Comparison of ENCODE assay signal across 7 cellular contexts in the genomic region with DNA sequence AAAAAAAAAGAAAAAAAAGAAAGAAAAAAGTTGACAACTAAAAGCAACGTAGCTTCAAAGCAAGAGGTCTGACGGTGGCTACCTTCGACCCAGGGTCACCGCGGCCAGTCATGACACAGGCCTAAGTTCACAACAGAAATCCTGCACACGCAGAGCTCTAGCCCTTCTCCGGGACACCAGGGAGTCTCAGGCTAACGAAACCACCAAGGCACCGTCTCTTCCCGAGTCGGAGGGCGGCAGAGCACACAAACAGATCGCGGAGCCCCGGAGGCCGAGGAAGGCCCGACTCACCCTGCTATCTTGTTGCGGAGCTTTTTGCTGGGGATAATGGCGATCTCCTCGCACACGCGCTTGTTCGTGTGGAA. TPM values are rescaled to one million over a fixed set of nuclear protein-coding genes. Genes with fewer than 3 reads are reported as not detected.
DNase-seq lines count a peak whose midpoint lies in the region; ATAC-seq and TF ChIP-seq lines count a peak whose summit lies in the region.

No MANE protein-coding gene starts in this region.

- DNase-seq in GM23338 (ENCODE audit: low spot score): no peak
- DNase-seq in foreskin fibroblast: no peak
- DNase-seq in pons (ENCODE audit: low spot score): peak; percentile 13
- no peak for DNase-seq in HUDEP-2 (lab: John Stamatoyannopoulos, UW; ENCODE audit: unreplicated experiment in 76 of 76)
- DNase-seq in stimulated activated naive CD4-positive, alpha-beta T cell treated with Interleukin-2 at 50 U/mL for 16 hours (lab: John Stamatoyannopoulos, UW): no peak
- no peak for DNase-seq in SK-N-DZ (ENCODE audit: low spot score)

- H4K20me1 ChIP-seq in GM23338 (replicated peaks; ENCODE audit: insufficient read depth) (peaks cover 40% of the 10 kb centered on the region), SU-DHL-6 (ENCODE audit: low read depth, low read length) (peaks cover 13% of the 10 kb centered on the region; the same call in 1 of the 2 replicates)

- H3K9ac ChIP-seq in SU-DHL-6 (ENCODE audit: low read length): peak overlapping the region; percentile 100

- H3K27me3 ChIP-seq in GM23338 (ENCODE audit: insufficient read depth) (no peaks in the 10 kb centered on the region), SU-DHL-6 (ENCODE audit: low read length) (no peaks in the 10 kb centered on the region)

- H3K9me3 ChIP-seq in SU-DHL-6 (ENCODE audit: insufficient read depth, low read length): no peaks in the 10 kb centered on the region

- H3K9me3 Mint-ChIP-seq in GM23338: peaks cover 6% of the 10 kb centered on the region; the same call in 2 of the 3 replicates

- H3F3A ChIP-seq in GM23338 (replicated peaks; ENCODE audit: low read depth) (peaks cover 50% of the 10 kb centered on the region), SU-DHL-6 (ENCODE audit: insufficient read depth) (peaks cover 48% of the 10 kb centered on the region)

- H2AFZ ChIP-seq in GM23338 (peak overlapping the region; percentile 18; the same call in 1 of the 2 replicates), SU-DHL-6 (ENCODE audit: low read depth, low read length, severe bottlenecking) (no peak overlapping the region)

- H3K27ac ChIP-seq in GM23338 (ENCODE audit: low read depth) (peak overlapping the region; percentile 93), SU-DHL-6 (ENCODE audit: low read depth, low read length) (peak overlapping the region; percentile 86)

- H3K4me1 Mint-ChIP-seq in GM23338: peaks cover 35% of the 10 kb centered on the region

- peaks cover 44% of the 10 kb centered on the region for H3K36me3 ChIP-seq in GM23338 (ENCODE audit: insufficient read depth)
- H3K36me3 ChIP-seq in SU-DHL-6 (ENCODE audit: low read length): peaks cover 34% of the 10 kb centered on the region

- H3K27ac Mint-ChIP-seq in GM23338: peak overlapping the region; percentile 99

- H3K9me2 ChIP-seq in GM23338 (ENCODE audit: insufficient read depth) (no peaks in the 10 kb centered on the region), SU-DHL-6 (replicated peaks; ENCODE audit: insufficient read depth, low read length) (no peaks in the 10 kb centered on the region)

- H3K36me3 Mint-ChIP-seq in GM23338 (ENCODE audit: low read depth): peaks cover 61% of the 10 kb centered on the region

- H3K27me3 Mint-ChIP-seq in GM23338 (ENCODE audit: insufficient read depth, low read depth, poor library complexity): peaks cover 35% of the 10 kb centered on the region

- TF ChIP-seq CTCF in GM23338 (conservative IDR thresholded peaks at IDR 0.05; ENCODE audit: low read depth in 2 of 2) (no peak), SU-DHL-6 (IDR thresholded peaks at IDR 0.05; ENCODE audit: insufficient read depth, low read length, poor library complexity, severe bottlenecking) (no peak), foreskin fibroblast (IDR thresholded peaks at IDR 0.05; ENCODE audit: low read depth, low read length) (no peak)

- H3K79me2 ChIP-seq in GM23338 (replicated peaks; ENCODE audit: insufficient read depth) (peaks cover 37% of the 10 kb centered on the region), SU-DHL-6 (ENCODE audit: insufficient read depth, low read length) (peaks cover 27% of the 10 kb centered on the region)

- H3K4me1 ChIP-seq in GM23338 (ENCODE audit: insufficient read depth): peaks cover 37% of the 10 kb centered on the region

- H3K4me2 ChIP-seq in GM23338: peak overlapping the region; percentile 98
- H3K4me2 ChIP-seq in SU-DHL-6 (ENCODE audit: low read depth, low read length, poor library complexity, severe bottlenecking): peak overlapping the region; percentile 82

- H3K4me3 ChIP-seq in GM23338 (peak overlapping the region; percentile 100), SU-DHL-6 (ENCODE audit: insufficient read depth, low read length, poor library complexity, severe bottlenecking) (peak overlapping the region; percentile 99), foreskin fibroblast (ENCODE audit: low read depth in 1 of 2, low read length in 2 of 2) (peak overlapping the region; percentile 92 to 97)

- ATAC-seq in GM23338: no peak

- peak overlapping the region; percentile 87 for H3K4me3 Mint-ChIP-seq in GM23338

TF ChIP-seq in GM23338, 12 proteins besides CTCF, POLR2A, EP300 and RAD21 (continues in another document):
- no peak for TF ChIP-seq POLR2AphosphoS5 (IDR thresholded peaks at IDR 0.05; ENCODE audit: low read depth)
- no peak for TF ChIP-seq JUNB (IDR thresholded peaks at IDR 0.05; ENCODE audit: unreplicated experiment)
- TF ChIP-seq, protein P1, sequence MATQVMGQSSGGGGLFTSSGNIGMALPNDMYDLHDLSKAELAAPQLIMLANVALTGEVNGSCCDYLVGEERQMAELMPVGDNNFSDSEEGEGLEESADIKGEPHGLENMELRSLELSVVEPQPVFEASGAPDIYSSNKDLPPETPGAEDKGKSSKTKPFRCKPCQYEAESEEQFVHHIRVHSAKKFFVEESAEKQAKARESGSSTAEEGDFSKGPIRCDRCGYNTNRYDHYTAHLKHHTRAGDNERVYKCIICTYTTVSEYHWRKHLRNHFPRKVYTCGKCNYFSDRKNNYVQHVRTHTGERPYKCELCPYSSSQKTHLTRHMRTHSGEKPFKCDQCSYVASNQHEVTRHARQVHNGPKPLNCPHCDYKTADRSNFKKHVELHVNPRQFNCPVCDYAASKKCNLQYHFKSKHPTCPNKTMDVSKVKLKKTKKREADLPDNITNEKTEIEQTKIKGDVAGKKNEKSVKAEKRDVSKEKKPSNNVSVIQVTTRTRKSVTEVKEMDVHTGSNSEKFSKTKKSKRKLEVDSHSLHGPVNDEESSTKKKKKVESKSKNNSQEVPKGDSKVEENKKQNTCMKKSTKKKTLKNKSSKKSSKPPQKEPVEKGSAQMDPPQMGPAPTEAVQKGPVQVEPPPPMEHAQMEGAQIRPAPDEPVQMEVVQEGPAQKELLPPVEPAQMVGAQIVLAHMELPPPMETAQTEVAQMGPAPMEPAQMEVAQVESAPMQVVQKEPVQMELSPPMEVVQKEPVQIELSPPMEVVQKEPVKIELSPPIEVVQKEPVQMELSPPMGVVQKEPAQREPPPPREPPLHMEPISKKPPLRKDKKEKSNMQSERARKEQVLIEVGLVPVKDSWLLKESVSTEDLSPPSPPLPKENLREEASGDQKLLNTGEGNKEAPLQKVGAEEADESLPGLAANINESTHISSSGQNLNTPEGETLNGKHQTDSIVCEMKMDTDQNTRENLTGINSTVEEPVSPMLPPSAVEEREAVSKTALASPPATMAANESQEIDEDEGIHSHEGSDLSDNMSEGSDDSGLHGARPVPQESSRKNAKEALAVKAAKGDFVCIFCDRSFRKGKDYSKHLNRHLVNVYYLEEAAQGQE (IDR thresholded peaks at IDR 0.05; ENCODE audit: unreplicated experiment): no peak
- no peak for TF ChIP-seq STAT1 (IDR thresholded peaks at IDR 0.05; ENCODE audit: unreplicated experiment)
- no peak for TF ChIP-seq NANOG (IDR thresholded peaks at IDR 0.05; ENCODE audit: borderline replicate concordance)
- TF ChIP-seq CREB1 (CRISPR knock-in tag; IDR thresholded peaks at IDR 0.05; ENCODE audit: low read depth): no peak
- TF ChIP-seq EZH2 (IDR thresholded peaks at IDR 0.05; ENCODE audit: low read depth, unreplicated experiment): no peak
- TF ChIP-seq, protein P2, sequence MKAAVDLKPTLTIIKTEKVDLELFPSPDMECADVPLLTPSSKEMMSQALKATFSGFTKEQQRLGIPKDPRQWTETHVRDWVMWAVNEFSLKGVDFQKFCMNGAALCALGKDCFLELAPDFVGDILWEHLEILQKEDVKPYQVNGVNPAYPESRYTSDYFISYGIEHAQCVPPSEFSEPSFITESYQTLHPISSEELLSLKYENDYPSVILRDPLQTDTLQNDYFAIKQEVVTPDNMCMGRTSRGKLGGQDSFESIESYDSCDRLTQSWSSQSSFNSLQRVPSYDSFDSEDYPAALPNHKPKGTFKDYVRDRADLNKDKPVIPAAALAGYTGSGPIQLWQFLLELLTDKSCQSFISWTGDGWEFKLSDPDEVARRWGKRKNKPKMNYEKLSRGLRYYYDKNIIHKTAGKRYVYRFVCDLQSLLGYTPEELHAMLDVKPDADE (IDR thresholded peaks at IDR 0.05): no peak

RNA-seq across cellular contexts. Expression of a gene that starts 0.6 kb away (rescaled TPM):
- 1,579 and 1,741 TPM in 2 replicates for total RNA-seq in GM23338 (2014; rRNA removed; shearing (Covaris generic))
- 1,928 and 2,137 TPM in 2 replicates for polyA plus RNA-seq in GM23338 (2016; fragmentation: Nextera tagmentation; extraction: Ambion mirVana)
- 6,730 and 7,258 TPM in 2 replicates for polyA plus RNA-seq in SK-N-DZ (2014; cell fraction: cytosol; rRNA removed)
- 3,271 and 5,578 TPM in 2 replicates for polyA plus RNA-seq in SK-N-DZ (2014; cell fraction: nucleus; rRNA removed)
